Comparison of ENCODE assay signal across 24 cellular contexts in genomic region chr5:158940977-158941376, GRCh38.
DNase-seq lines count a peak whose midpoint lies in the region; ATAC-seq and TF ChIP-seq lines count a peak whose summit lies in the region.
"Had no signal": no experiment of that assay in that cellular context is flagged by ENCODE, and none has a peak within 500 bp of the region (broad histone marks: within the 10 kb centered on the region; RNA-seq: fewer than 3 reads in every experiment).

No MANE protein-coding gene starts in this region.

- TF ChIP-seq CTCF in activated B cell treated with CpG ODN at 0.5 μM for 24 hours (IDR thresholded peaks at IDR 0.05) (no peak), PC-3 (conservative IDR thresholded peaks at IDR 0.05; ENCODE audit: low read depth, low read length) (no peak), Caco-2 (IDR thresholded peaks at IDR 0.05; ENCODE audit: insufficient read depth in 1 of 2, low read depth in 1 of 2, low read length in 1 of 2, severe bottlenecking in 1 of 2, unreplicated experiment in 1 of 2) (no peak)

- no peaks in the 10 kb centered on the region for H3K9me3 Mint-ChIP-seq in activated B cell treated with CpG ODN at 0.5 μM for 24 hours
- no peaks in the 10 kb centered on the region for H3K9me3 Mint-ChIP-seq in Caco-2 (ENCODE audit: unreplicated experiment)

- H3K4me1 Mint-ChIP-seq in activated B cell treated with CpG ODN at 0.5 μM for 24 hours (peaks cover 88% of the 10 kb centered on the region), Caco-2 (ENCODE audit: low read depth, unreplicated experiment) (no peaks in the 10 kb centered on the region)
- H3K4me1 Mint-ChIP-seq: activated CD4-positive, alpha-beta T cell treated with anti-CD3 and anti-CD28 coated beads for 36 hours had no signal

- H3K36me3 Mint-ChIP-seq in activated B cell treated with CpG ODN at 0.5 μM for 24 hours (ENCODE audit: low read depth) (peaks cover 72% of the 10 kb centered on the region), Caco-2 (ENCODE audit: insufficient read depth, unreplicated experiment) (no peaks in the 10 kb centered on the region)
- H3K36me3 Mint-ChIP-seq: activated naive CD8-positive, alpha-beta T cell had no signal

- DNase-seq in activated B cell treated with CpG ODN at 0.5 μM for 24 hours (no peak), PC-3 (no peak), Caco-2 (no peak)
- DNase-seq: activated CD4-positive, alpha-beta T cell treated with anti-CD3 and anti-CD28 coated beads for 36 hours; activated CD8-positive, alpha-beta T cell treated with anti-CD3 and anti-CD28 coated beads, Interleukin-2, amount 10 ng/mL, durations not matched to agents 7 days and 5 days; anterior cingulate cortex; foreskin fibroblast; kidney glomerular epithelial cell; NCI-H1930; NCI-H2227 treated with DMSO at 0.1 percent for 48 hours; SK-N-SH; stimulated activated naive CD8-positive, alpha-beta T cell treated with anti-CD3 and anti-CD28 coated beads, Interleukin-15, Interleukin-2, amounts not matched to agents 100 U/mL and 50 U/mL, for 24 hours had no signal

- H3K79me2 ChIP-seq in PC-3 (ENCODE audit: low read length), result no peaks in the 10 kb centered on the region

- H3K36me3 ChIP-seq in PC-3 (ENCODE audit: low read depth, low read length) (no peaks in the 10 kb centered on the region), Caco-2 (ENCODE audit: control insufficient read depth, insufficient read depth, low read length) (no peaks in the 10 kb centered on the region)
- H3K36me3 ChIP-seq: thoracic aorta, vagina had no signal

- POLR2A ChIA-PET in activated B cell treated with CpG ODN at 0.5 μM for 24 hours (lab: Charles Lee) (interaction anchor here (1.4 kb wide), 1 partner anchor 11 kb away, joined by 5 read pairs; no protein-coding TSS in a partner anchor), PC-3 (lab: Charles Lee; ENCODE audit: unreplicated experiment) (no interaction called here), Caco-2 (lab: Charles Lee) (no interaction called here)

- BruUV-seq in PC-3 (replicated peaks; lab: Mats Ljungman, UMichigan), result no TSS peak
- no TSS peak for BruUV-seq in Caco-2 (replicated peaks; lab: Mats Ljungman, UMichigan)

- H3K4me1 ChIP-seq in PC-3 (ENCODE audit: insufficient read depth, low read length) (peaks cover 12% of the 10 kb centered on the region), Caco-2 (no peaks in the 10 kb centered on the region)

- ATAC-seq in GM18909 (IDR thresholded peaks at IDR 0.05; ENCODE audit: poor library complexity, unreplicated experiment) (peak; percentile 56), GM21737 (IDR thresholded peaks at IDR 0.05; ENCODE audit: unreplicated experiment) (peak; percentile 48), HG03354 (IDR thresholded peaks at IDR 0.05; ENCODE audit: poor library complexity, severe bottlenecking, unreplicated experiment) (peak; percentile 82), activated B cell treated with CpG ODN at 0.5 μM for 24 hours (ENCODE audit: low read depth) (no peak), HG02588 (IDR thresholded peaks at IDR 0.05; ENCODE audit: unreplicated experiment) (no peak), PC-3 (no peak), GM18519 (IDR thresholded peaks at IDR 0.05; ENCODE audit: low FRiP score, unreplicated experiment) (no peak)
- ATAC-seq: activated CD4-positive, alpha-beta T cell treated with anti-CD3 and anti-CD28 coated beads for 36 hours; activated CD8-positive, alpha-beta T cell treated with anti-CD3 and anti-CD28 coated beads, Interleukin-2, amount 10 ng/mL, durations not matched to agents 7 days and 5 days; stimulated activated naive CD8-positive, alpha-beta T cell treated with anti-CD3 and anti-CD28 coated beads, Interleukin-15, Interleukin-2, amounts not matched to agents 100 U/mL and 50 U/mL, for 24 hours had no signal

- H3K9me3 ChIP-seq in PC-3 (ENCODE audit: low read length) (no peaks in the 10 kb centered on the region), Caco-2 (no peaks in the 10 kb centered on the region)
- H3K9me3 ChIP-seq: SK-N-SH, thoracic aorta, vagina had no signal

- H3K27me3 ChIP-seq in PC-3 (ENCODE audit: low read length), result no peaks in the 10 kb centered on the region
- H3K27me3 ChIP-seq in Caco-2 (replicated peaks; ENCODE audit: control insufficient read depth, insufficient read depth, low read length), result no peaks in the 10 kb centered on the region; the same call in 1 of the 2 replicates
- H3K27me3 ChIP-seq: vagina had no signal

- CTCF ChIA-PET in activated B cell treated with CpG ODN at 0.5 μM for 24 hours (lab: Charles Lee) (interaction anchor here (1.0 kb wide), 1 partner anchor 166 kb away, joined by 3 read pairs; no protein-coding TSS in a partner anchor), PC-3 (lab: Charles Lee) (no interaction called here), Caco-2 (lab: Charles Lee) (no interaction called here)

- H3K4me2 ChIP-seq in PC-3 (ENCODE audit: low read length), result no peak overlapping the region
- H3K4me2 ChIP-seq: SK-N-SH had no signal

- no peak overlapping the region for H2AFZ ChIP-seq in PC-3 (ENCODE audit: low read length)

- H3K4me3 Mint-ChIP-seq in activated B cell treated with CpG ODN at 0.5 μM for 24 hours, result no peak overlapping the region
- H3K4me3 Mint-ChIP-seq in Caco-2 (ENCODE audit: unreplicated experiment), result no peak overlapping the region
- H3K4me3 Mint-ChIP-seq: activated CD4-positive, alpha-beta T cell treated with anti-CD3 and anti-CD28 coated beads for 36 hours; activated CD8-positive, alpha-beta T cell treated with anti-CD3 and anti-CD28 coated beads, Interleukin-2, amount 10 ng/mL, durations not matched to agents 7 days and 5 days; activated naive CD8-positive, alpha-beta T cell; nephron had no signal

- H3K27ac Mint-ChIP-seq in activated B cell treated with CpG ODN at 0.5 μM for 24 hours (peak overlapping the region; percentile 44), Caco-2 (ENCODE audit: unreplicated experiment) (no peak overlapping the region)
- H3K27ac Mint-ChIP-seq: activated CD4-positive, alpha-beta T cell treated with anti-CD3 and anti-CD28 coated beads for 36 hours; activated CD8-positive, alpha-beta T cell treated with anti-CD3 and anti-CD28 coated beads, Interleukin-2, amount 10 ng/mL, durations not matched to agents 7 days and 5 days; activated naive CD8-positive, alpha-beta T cell had no signal

- H3K9me2 ChIP-seq in PC-3 (replicated peaks; ENCODE audit: low read length), result no peaks in the 10 kb centered on the region
- H3K9me2 ChIP-seq: SK-N-SH had no signal

- H3F3A ChIP-seq in PC-3 (ENCODE audit: low read length, unreplicated experiment), result no peaks in the 10 kb centered on the region

- H3K27me3 Mint-ChIP-seq in activated B cell treated with CpG ODN at 0.5 μM for 24 hours (no peaks in the 10 kb centered on the region), Caco-2 (ENCODE audit: insufficient read depth, unreplicated experiment) (peaks cover 13% of the 10 kb centered on the region)

- intact Hi-C loops in activated B cell treated with CpG ODN at 0.5 μM for 24 hours (cut with micrococcal nuclease) (no loop called here), PC-3 (cut with micrococcal nuclease) (loop anchor here (5.0 kb wide), 1 partner anchor 36 kb away; no protein-coding TSS in a partner anchor), Caco-2 (cut with micrococcal nuclease; ENCODE audit: unreplicated experiment) (no loop called here)

- no peaks in the 10 kb centered on the region for H4K20me1 ChIP-seq in PC-3 (ENCODE audit: low read length)

- no peak overlapping the region for H3K9ac ChIP-seq in PC-3 (ENCODE audit: low read length)
- H3K9ac ChIP-seq: SK-N-SH had no signal

- no peak overlapping the region for H3K27ac ChIP-seq in PC-3 (ENCODE audit: low read length)
- H3K27ac ChIP-seq: C4-2B, coronary artery, thoracic aorta, vagina had no signal

- H3K4me3 ChIP-seq in PC-3 (ENCODE audit: low read length) (no peak overlapping the region), Caco-2 (ENCODE audit: low read depth, low read length) (no peak overlapping the region)
- H3K4me3 ChIP-seq: coronary artery, lung, thoracic aorta, vagina had no signal

Comparison
In these comparisons a context has a peak if more than half of its experiments do, and no peak if none do; other contexts are left out.
1. ATAC-seq: peak in GM18909 (single experiment), GM21737 (single experiment) and HG03354 (single experiment); none in activated B cell treated with CpG ODN at 0.5 μM for 24 hours (single experiment), HG02588 (single experiment), PC-3 (single experiment) and GM18519 (single experiment).